19 cellular contexts compared by ENCODE assay signal in genomic region chr11:70603756-70604211, GRCh38.
A peak's percentile ranks its signal among the peaks of the same experiment; 100 is the strongest.
DNase-seq lines count a peak whose midpoint lies in the region; FAIRE-seq and TF ChIP-seq lines count a peak whose summit lies in the region.
"Had no signal": no experiment of that assay in that cellular context is flagged by ENCODE, and none has a peak within 500 bp of the region (broad histone marks: within the 10 kb centered on the region; RNA-seq: fewer than 3 reads in every experiment).

No MANE protein-coding gene starts in this region.

- H3K27ac ChIP-seq in mammary epithelial cell (ENCODE audit: insufficient read depth, low read depth, low read length) (no peak overlapping the region), kidney (ENCODE audit: low read depth in 2 of 2, low read length in 2 of 2) (no peak overlapping the region)
- H3K27ac ChIP-seq: brain microvascular endothelial cell had no signal

- H3K4me1 ChIP-seq in mammary epithelial cell (ENCODE audit: insufficient read depth, low read length) (peaks cover 27% of the 10 kb centered on the region), kidney (ENCODE audit: control insufficient read depth in 1 of 2, insufficient read depth in 1 of 2, low read depth in 1 of 2, low read length in 2 of 2) (peaks cover 0 to 7% of the 10 kb centered on the region in 2 donors)

- H3K4me1 Mint-ChIP-seq in MCF 10A (ENCODE audit: insufficient read depth, unreplicated experiment) (no peaks in the 10 kb centered on the region), nephron progenitor cell (peaks cover 51% of the 10 kb centered on the region)
- H3K4me1 Mint-ChIP-seq: memory B cell had no signal

- no peaks in the 10 kb centered on the region for H3K27me3 ChIP-seq in mammary epithelial cell (ENCODE audit: insufficient read depth, low read length)
- H3K27me3 ChIP-seq: brain microvascular endothelial cell had no signal

- TF ChIP-seq CTCF in mammary epithelial cell (conservative IDR thresholded peaks at IDR 0.05 in 1 of 2, IDR thresholded peaks at IDR 0.05 in 1 of 2; ENCODE audit: extremely low read depth in 1 of 2, insufficient read depth in 1 of 2, low read depth in 1 of 2, low read length in 2 of 2) (peak in 1 of 2 donors; percentile 13), MCF 10A (IDR thresholded peaks at IDR 0.05; ENCODE audit: unreplicated experiment) (no peak), kidney (IDR thresholded peaks at IDR 0.05; ENCODE audit: borderline replicate concordance, extremely low read depth, insufficient read depth) (no peak), nephron progenitor cell (IDR thresholded peaks at IDR 0.05) (no peak)

- H2AFZ ChIP-seq in mammary epithelial cell (ENCODE audit: low read depth, low read length) = peak overlapping the region; percentile 50

- H3K9me3 Mint-ChIP-seq in MCF 10A (ENCODE audit: unreplicated experiment) (peaks cover 7% of the 10 kb centered on the region), nephron progenitor cell (no peaks in the 10 kb centered on the region)
- H3K9me3 Mint-ChIP-seq: activated naive CD4-positive, alpha-beta T cell treated with anti-CD3 and anti-CD28 coated beads, Interleukin-2, amount 50 U/mL, for 72 hours; CD8-positive, alpha-beta T cell; memory B cell; neural crest cell had no signal

- H3K9ac ChIP-seq in mammary epithelial cell (ENCODE audit: insufficient read depth, low read length) (no peak overlapping the region), kidney (ENCODE audit: low read length in 2 of 2) (no peak overlapping the region)

- CTCF ChIA-PET in mammary epithelial cell (lab: Charles Lee; ENCODE audit: low non-redundant PET) (no interaction called here), MCF 10A (lab: Yijun Ruan, JAX) (no interaction called here)

- BruUV-seq in mammary epithelial cell (replicated peaks; lab: Mats Ljungman, UMichigan) (no TSS peak), MCF 10A (replicated peaks; lab: Mats Ljungman, UMichigan) (no TSS peak)

- no peaks in the 10 kb centered on the region for H3K9me3 ChIP-seq in mammary epithelial cell (replicated peaks; ENCODE audit: insufficient read depth, low read length)
- H3K9me3 ChIP-seq in kidney (ENCODE audit: control insufficient read depth in 1 of 2, low read length in 2 of 2) = no peaks in the 10 kb centered on the region

- H3K36me3 ChIP-seq in mammary epithelial cell (ENCODE audit: insufficient read depth, low read length) (no peaks in the 10 kb centered on the region), kidney (ENCODE audit: control insufficient read depth in 1 of 2, insufficient read depth in 2 of 2, low read length in 2 of 2) (no peaks in the 10 kb centered on the region)
- H3K36me3 ChIP-seq: brain microvascular endothelial cell had no signal

- dilution Hi-C loops in mammary epithelial cell (cut with HindIII; ENCODE audit: low sequenced_read_pairs) = loop anchor here (5.0 kb wide), 2 partner anchors 94 to 139 kb away; no protein-coding TSS in a partner anchor

- H3K36me3 Mint-ChIP-seq in MCF 10A (ENCODE audit: insufficient read depth, unreplicated experiment) (no peaks in the 10 kb centered on the region), nephron progenitor cell (ENCODE audit: low read depth) (no peaks in the 10 kb centered on the region)
- H3K36me3 Mint-ChIP-seq: activated naive CD4-positive, alpha-beta T cell treated with anti-CD3 and anti-CD28 coated beads, Interleukin-2, amount 50 U/mL, for 72 hours; CD8-positive, alpha-beta T cell; memory B cell had no signal

- no peaks in the 10 kb centered on the region for H3K79me2 ChIP-seq in mammary epithelial cell (ENCODE audit: insufficient read depth, low read length)

- WGBS in mammary epithelial cell (ENCODE audit: low coverage, missing lambda C conversion rate) = 0% methylated on average over 3 of the region's 9 CpGs

- H3K27me3 Mint-ChIP-seq in MCF 10A (ENCODE audit: insufficient read depth, unreplicated experiment) (no peaks in the 10 kb centered on the region), nephron progenitor cell (ENCODE audit: low read depth, poor library complexity) (peaks cover 10% of the 10 kb centered on the region)

- POLR2A ChIA-PET in MCF 10A (lab: Yijun Ruan, JAX) = no interaction called here

- H3K4me3 ChIP-seq in mammary epithelial cell (replicated peaks in 1 of 3; ENCODE audit: insufficient read depth in 1 of 3, low read depth in 2 of 3, low read length in 3 of 3) (peak overlapping the region in 1 of 3 experiments; percentile 18), kidney (ENCODE audit: low read length in 2 of 2) (no peak overlapping the region)

- H3K4me3 Mint-ChIP-seq in MCF 10A (ENCODE audit: unreplicated experiment) (no peak overlapping the region), nephron progenitor cell (no peak overlapping the region)
- H3K4me3 Mint-ChIP-seq: CD8-positive, alpha-beta T cell; memory B cell; neural crest cell had no signal

- no peaks in the 10 kb centered on the region for H4K20me1 ChIP-seq in mammary epithelial cell (ENCODE audit: insufficient read depth, low read length)

- peak; percentile 75 for DNase-seq in mammary epithelial cell
- DNase-seq in MCF 10A (ENCODE audit: unreplicated experiment) = no peak
- DNase-seq in NCI-H526 treated with DMSO at 0.1 percent for 48 hours (lab: John Stamatoyannopoulos, UW) = peak; percentile 99
- peak; percentile 63 for DNase-seq in kidney
- no peak for DNase-seq in retina
- DNase-seq in nephron progenitor cell = no peak
- no peak for DNase-seq in SKM-1 (lab: John Stamatoyannopoulos, UW; ENCODE audit: unreplicated experiment)
- DNase-seq in frontal cortex (ENCODE audit: low spot score in 2 of 2) = no peak
- DNase-seq: activated CD4-positive, alpha-beta T cell treated with anti-CD3 and anti-CD28 coated beads for 48 hours; brain microvascular endothelial cell; CD8-positive, alpha-beta T cell; glutamatergic neuron; NCI-H146; stimulated activated CD4-positive, alpha-beta T cell treated with anti-CD3 and anti-CD28 coated beads, Interleukin-15, amount 100 ng/mL, for 24 hours; stimulated activated naive CD4-positive, alpha-beta T cell treated with Interleukin-2 at 50 U/mL for 16 hours; T-helper 9 cell had no signal

- no peak overlapping the region for H3K27ac Mint-ChIP-seq in MCF 10A (ENCODE audit: low read depth, unreplicated experiment)
- no peak overlapping the region for H3K27ac Mint-ChIP-seq in nephron progenitor cell
- H3K27ac Mint-ChIP-seq: activated naive CD4-positive, alpha-beta T cell treated with anti-CD3 and anti-CD28 coated beads, Interleukin-2, amount 50 U/mL, for 72 hours; CD8-positive, alpha-beta T cell; memory B cell had no signal

- H3K4me2 ChIP-seq in mammary epithelial cell (ENCODE audit: insufficient read depth, low read depth, low read length) = peak overlapping the region; percentile 78

- in situ Hi-C loops in mammary epithelial cell (cut with MboI; ENCODE audit: low sequenced_read_pairs in 2 of 2) = no loop called here

- intact Hi-C loops in mammary epithelial cell (cut with micrococcal nuclease) (loop anchor here (10.0 kb wide), 1 partner anchor 51 kb away; no protein-coding TSS in a partner anchor), MCF 10A (cut with micrococcal nuclease) (no loop called here), kidney (cut with DNase I) (no loop called here)

- FAIRE-seq in kidney (lab: Jason Lieb, UNC) = no peak
- no peak for FAIRE-seq in frontal cortex (lab: Jason Lieb, UNC)

Comparison
In these comparisons a context has a peak if more than half of its experiments do, and no peak if none do; other contexts are left out.
1. DNase-seq: peak in mammary epithelial cell (single experiment), NCI-H526 treated with DMSO at 0.1 percent for 48 hours (single experiment) and kidney (single experiment); none in MCF 10A (single experiment), retina (single experiment), nephron progenitor cell (single experiment), SKM-1 (single experiment) and frontal cortex (0 of 2).